8 cellular contexts compared by ENCODE assay signal in genomic region chr7:138979988-138980574, GRCh38. TPM values are rescaled to one million over a fixed set of nuclear protein-coding genes. Genes with fewer than 3 reads are reported as not detected.
A peak's percentile ranks its signal among the peaks of the same experiment; 100 is the strongest.
DNase-seq lines count a peak whose midpoint lies in the region; ATAC-seq lines count a peak whose summit lies in the region.

No MANE protein-coding gene starts in this region.

- DNase-seq in DMS79 treated with DMSO at 0.1 percent for 48 hours (lab: John Stamatoyannopoulos, UW) (peak; percentile 40), DMS79 (lab: John Stamatoyannopoulos, UW) (no peak), SK-N-DZ (ENCODE audit: low spot score) (peak; percentile 41), glomerular visceral epithelial cell (ENCODE audit: extremely low spot score) (peak; percentile 19), left lobe of liver (ENCODE audit: low spot score) (no peak)
- DNase-seq in stimulated activated naive CD4-positive, alpha-beta T cell treated with Interleukin-2 at 50 U/mL for 16 hours (lab: John Stamatoyannopoulos, UW): no peak

- H3K27ac ChIP-seq in skin epidermis: peak overlapping the region in 1 of 21 experiments; percentile 3

- ATAC-seq in HG02642 (IDR thresholded peaks at IDR 0.05; ENCODE audit: poor library complexity, unreplicated experiment): no peak
- ATAC-seq in left lobe of liver: no peak

- H3K4me3 ChIP-seq in skin epidermis: peak overlapping the region in 5 of 7 experiments; percentile 24 to 57 (median 44)

RNA-seq across cellular contexts. Expression of gene KIAA1549, which starts 1.1 kb away (rescaled TPM):
- 7.9 and 10.3 TPM in 2 replicates for polyA plus RNA-seq in SK-N-DZ (2014; cell fraction: cytosol; rRNA removed)
- 5.9 and 9.0 TPM in 2 replicates for polyA plus RNA-seq in SK-N-DZ (2014; cell fraction: nucleus; rRNA removed)
- total RNA-seq in left lobe of liver: 0.53 TPM

RNA-seq across cellular contexts. Expression of gene ZC3HAV1L, which starts 55.8 kb away (rescaled TPM):
- 16.7 and 21.1 TPM in 2 replicates for polyA plus RNA-seq in SK-N-DZ (2014; cell fraction: cytosol; rRNA removed)
- 6.6 and 11.7 TPM in 2 replicates for polyA plus RNA-seq in SK-N-DZ (2014; cell fraction: nucleus; rRNA removed)
- total RNA-seq in left lobe of liver: 0.93 TPM

Comparison
In these comparisons a context has a peak if more than half of its experiments do, and no peak if none do; other contexts are left out.
1. DNase-seq: peak in DMS79 treated with DMSO at 0.1 percent for 48 hours (single experiment), SK-N-DZ (single experiment) and glomerular visceral epithelial cell (single experiment); none in DMS79 (single experiment), stimulated activated naive CD4-positive, alpha-beta T cell treated with Interleukin-2 at 50 U/mL for 16 hours (single experiment) and left lobe of liver (single experiment).